13 cellular contexts compared by ENCODE assay signal in genomic region chr2:182553483-182553882, GRCh38.
DNase-seq lines count a peak whose midpoint lies in the region; ATAC-seq and TF ChIP-seq lines count a peak whose summit lies in the region.
"Had no signal": no experiment of that assay in that cellular context is flagged by ENCODE, and none has a peak within 500 bp of the region (broad histone marks: within the 10 kb centered on the region; RNA-seq: fewer than 3 reads in every experiment).

No MANE protein-coding gene starts in this region.

- H3K27me3 ChIP-seq in upper lobe of left lung = no peaks in the 10 kb centered on the region

- H3K4me3 ChIP-seq in upper lobe of left lung = no peak overlapping the region

- CTCF ChIA-PET in activated naive CD4-positive, alpha-beta T cell treated with anti-CD3 and anti-CD28 coated beads for 36 hours (lab: Charles Lee) = no interaction called here

- H3K27ac ChIP-seq in upper lobe of left lung = no peak overlapping the region

- TF ChIP-seq CTCF in upper lobe of left lung (IDR thresholded peaks at IDR 0.05) = no peak

- DNase-seq in NCI-H2081 (lab: John Stamatoyannopoulos, UW) (no peak), upper lobe of left lung (no peak)
- DNase-seq in activated CD4-positive, alpha-beta T cell treated with anti-CD3 and anti-CD28 coated beads, Interleukin-2, amount 10 ng/mL, durations not matched to agents 24 days and 14 days = no peak
- DNase-seq in activated naive CD4-positive, alpha-beta T cell treated with anti-CD3 and anti-CD28 coated beads for 36 hours = no peak
- DNase-seq: activated CD8-positive, alpha-beta memory T cell treated with anti-CD3 and anti-CD28 coated beads, Interleukin-2, amount 50 U/mL, for 4 hours; HCEC 1CT; NCI-H1694 treated with DMSO at 0.1 percent for 48 hours; SW 1271 had no signal

- no peaks in the 10 kb centered on the region for H3K4me1 ChIP-seq in upper lobe of left lung

- ATAC-seq in GM18873 (IDR thresholded peaks at IDR 0.05; ENCODE audit: low FRiP score, unreplicated experiment) (peak; percentile 99), GM21737 (IDR thresholded peaks at IDR 0.05; ENCODE audit: unreplicated experiment) (peak; percentile 100), HG03342 (IDR thresholded peaks at IDR 0.05; ENCODE audit: unreplicated experiment) (peak; percentile 100), upper lobe of left lung (ENCODE audit: low FRiP score in 2 of 2) (no peak)

- peaks cover 18% of the 10 kb centered on the region for H3K4me1 Mint-ChIP-seq in dendritic cell treated with granulocyte-macrophage colony-stimulating factor and Interleukin-4, amounts not matched to agents 40 ng/mL and 50 ng/mL, for 4 days (ENCODE audit: low read depth)
- H3K4me1 Mint-ChIP-seq in activated CD4-positive, alpha-beta T cell treated with anti-CD3 and anti-CD28 coated beads, Interleukin-2, amount 10 ng/mL, durations not matched to agents 24 days and 14 days = no peaks in the 10 kb centered on the region
- H3K4me1 Mint-ChIP-seq in activated naive CD4-positive, alpha-beta T cell treated with anti-CD3 and anti-CD28 coated beads for 36 hours (ENCODE audit: low read depth) = no peaks in the 10 kb centered on the region

- H3K27me3 Mint-ChIP-seq in dendritic cell treated with granulocyte-macrophage colony-stimulating factor and Interleukin-4, amounts not matched to agents 40 ng/mL and 50 ng/mL, for 4 days = no peaks in the 10 kb centered on the region
- H3K27me3 Mint-ChIP-seq in activated CD4-positive, alpha-beta T cell treated with anti-CD3 and anti-CD28 coated beads, Interleukin-2, amount 10 ng/mL, durations not matched to agents 24 days and 14 days = no peaks in the 10 kb centered on the region
- peaks cover 3% of the 10 kb centered on the region for H3K27me3 Mint-ChIP-seq in activated naive CD4-positive, alpha-beta T cell treated with anti-CD3 and anti-CD28 coated beads for 36 hours (ENCODE audit: low read depth)
- H3K27me3 Mint-ChIP-seq: stimulated activated naive CD8-positive, alpha-beta T cell treated with anti-CD3 and anti-CD28 coated beads, Interleukin-15, Interleukin-2, amounts not matched to agents 100 ng/mL and 50 ng/mL, for 24 hours had no signal

- 60 to 63% methylated on average over 2 of the region's 2 CpGs for WGBS in upper lobe of left lung, 2 donors

- no peak overlapping the region for H3K27ac Mint-ChIP-seq in dendritic cell treated with granulocyte-macrophage colony-stimulating factor and Interleukin-4, amounts not matched to agents 40 ng/mL and 50 ng/mL, for 4 days
- H3K27ac Mint-ChIP-seq in activated CD4-positive, alpha-beta T cell treated with anti-CD3 and anti-CD28 coated beads, Interleukin-2, amount 10 ng/mL, durations not matched to agents 24 days and 14 days = no peak overlapping the region
- no peak overlapping the region for H3K27ac Mint-ChIP-seq in activated naive CD4-positive, alpha-beta T cell treated with anti-CD3 and anti-CD28 coated beads for 36 hours
- H3K27ac Mint-ChIP-seq: stimulated activated naive CD8-positive, alpha-beta T cell treated with anti-CD3 and anti-CD28 coated beads, Interleukin-15, Interleukin-2, amounts not matched to agents 100 ng/mL and 50 ng/mL, for 24 hours had no signal

- H3K9me3 Mint-ChIP-seq in dendritic cell treated with granulocyte-macrophage colony-stimulating factor and Interleukin-4, amounts not matched to agents 40 ng/mL and 50 ng/mL, for 4 days = no peaks in the 10 kb centered on the region
- H3K9me3 Mint-ChIP-seq in activated CD4-positive, alpha-beta T cell treated with anti-CD3 and anti-CD28 coated beads, Interleukin-2, amount 10 ng/mL, durations not matched to agents 24 days and 14 days = no peaks in the 10 kb centered on the region
- H3K9me3 Mint-ChIP-seq in activated naive CD4-positive, alpha-beta T cell treated with anti-CD3 and anti-CD28 coated beads for 36 hours = no peaks in the 10 kb centered on the region
- H3K9me3 Mint-ChIP-seq: stimulated activated naive CD8-positive, alpha-beta T cell treated with anti-CD3 and anti-CD28 coated beads, Interleukin-15, Interleukin-2, amounts not matched to agents 100 ng/mL and 50 ng/mL, for 24 hours had no signal

- no peak for TF ChIP-seq POLR2A in upper lobe of left lung (IDR thresholded peaks at IDR 0.05)

- H3K4me3 Mint-ChIP-seq in dendritic cell treated with granulocyte-macrophage colony-stimulating factor and Interleukin-4, amounts not matched to agents 40 ng/mL and 50 ng/mL, for 4 days = peak overlapping the region; percentile 6
- H3K4me3 Mint-ChIP-seq in activated CD4-positive, alpha-beta T cell treated with anti-CD3 and anti-CD28 coated beads, Interleukin-2, amount 10 ng/mL, durations not matched to agents 24 days and 14 days = no peak overlapping the region
- no peak overlapping the region for H3K4me3 Mint-ChIP-seq in activated naive CD4-positive, alpha-beta T cell treated with anti-CD3 and anti-CD28 coated beads for 36 hours
- H3K4me3 Mint-ChIP-seq: stimulated activated naive CD8-positive, alpha-beta T cell treated with anti-CD3 and anti-CD28 coated beads, Interleukin-15, Interleukin-2, amounts not matched to agents 100 ng/mL and 50 ng/mL, for 24 hours had no signal

- H3K9me3 ChIP-seq in upper lobe of left lung = no peaks in the 10 kb centered on the region

- TF ChIP-seq EP300 in upper lobe of left lung (IDR thresholded peaks at IDR 0.05) = no peak

- H3K36me3 ChIP-seq in upper lobe of left lung = no peaks in the 10 kb centered on the region

- H3K36me3 Mint-ChIP-seq in dendritic cell treated with granulocyte-macrophage colony-stimulating factor and Interleukin-4, amounts not matched to agents 40 ng/mL and 50 ng/mL, for 4 days (ENCODE audit: low read depth) = no peaks in the 10 kb centered on the region
- H3K36me3 Mint-ChIP-seq in activated CD4-positive, alpha-beta T cell treated with anti-CD3 and anti-CD28 coated beads, Interleukin-2, amount 10 ng/mL, durations not matched to agents 24 days and 14 days (ENCODE audit: low read depth) = no peaks in the 10 kb centered on the region
- H3K36me3 Mint-ChIP-seq in activated naive CD4-positive, alpha-beta T cell treated with anti-CD3 and anti-CD28 coated beads for 36 hours (ENCODE audit: low read depth) = no peaks in the 10 kb centered on the region

- intact Hi-C loops in dendritic cell treated with granulocyte-macrophage colony-stimulating factor and Interleukin-4, amounts not matched to agents 40 ng/mL and 50 ng/mL, for 4 days (cut with micrococcal nuclease) = no loop called here
- intact Hi-C loops in activated CD4-positive, alpha-beta T cell treated with anti-CD3 and anti-CD28 coated beads, Interleukin-2, amount 10 ng/mL, durations not matched to agents 24 days and 14 days (cut with micrococcal nuclease) = no loop called here
- intact Hi-C loops in activated naive CD4-positive, alpha-beta T cell treated with anti-CD3 and anti-CD28 coated beads for 36 hours (cut with micrococcal nuclease) = no loop called here

Comparison
In these comparisons a context has a peak if more than half of its experiments do, and no peak if none do; other contexts are left out.
1. ATAC-seq: peak in GM18873 (single experiment), GM21737 (single experiment) and HG03342 (single experiment); none in upper lobe of left lung (0 of 2).